10 cellular contexts compared by ENCODE assay signal in genomic region chr16:8935989-8936388, GRCh38. TPM values are rescaled to one million over a fixed set of nuclear protein-coding genes. Genes with fewer than 3 reads are reported as not detected.
DNase-seq lines count a peak whose midpoint lies in the region; ATAC-seq and TF ChIP-seq lines count a peak whose summit lies in the region.
"Had no signal": no experiment of that assay in that cellular context is flagged by ENCODE, and none has a peak within 500 bp of the region (broad histone marks: within the 10 kb centered on the region; RNA-seq: fewer than 3 reads in every experiment).

No MANE protein-coding gene starts in this region.

- DNase-seq in AG10803 (ENCODE audit: low read depth): no peak
- DNase-seq in effector CD8-positive, alpha-beta T cell (lab: John Stamatoyannopoulos, UW): peak; percentile 6
- DNase-seq in NCI-H1092 treated with DMSO at 0.1 percent for 48 hours (lab: John Stamatoyannopoulos, UW): no peak
- no peak for DNase-seq in COLO829 (ENCODE audit: low spot score)
- no peak for DNase-seq in dorsolateral prefrontal cortex
- DNase-seq in cortex of kidney (lab: John Stamatoyannopoulos, UW): no peak

- intact Hi-C loops in dorsolateral prefrontal cortex (cut with DNase I): no loop called here

- no peak overlapping the region for H3K27ac ChIP-seq in dorsolateral prefrontal cortex
- H3K27ac ChIP-seq: SJCRH30 had no signal

- no peak overlapping the region for H3K4me3 ChIP-seq in AG10803 (ENCODE audit: low read length)
- H3K4me3 ChIP-seq in dorsolateral prefrontal cortex: no peak overlapping the region
- H3K4me3 ChIP-seq: SJCRH30 had no signal

- ATAC-seq in GM18868 (IDR thresholded peaks at IDR 0.05; ENCODE audit: unreplicated experiment) (peak; percentile 13), HG03354 (IDR thresholded peaks at IDR 0.05; ENCODE audit: poor library complexity, severe bottlenecking, unreplicated experiment) (peak; percentile 53)

- TF ChIP-seq CTCF in AG10803 (conservative IDR thresholded peaks at IDR 0.05; ENCODE audit: low read length) (peak; percentile 19), dorsolateral prefrontal cortex (IDR thresholded peaks at IDR 0.05 in 54 of 56, conservative IDR thresholded peaks at IDR 0.05 in 2 of 56; ENCODE audit: low read depth in 1 of 56, partially characterized antibody in 56 of 56) (peak in 2 of 56 donors; percentile 5 to 12)

- H3K27me3 ChIP-seq in dorsolateral prefrontal cortex: no peaks in the 10 kb centered on the region
- H3K27me3 ChIP-seq: SJCRH30 had no signal

RNA-seq across cellular contexts. Expression of gene USP7, which starts 27.7 kb away (rescaled TPM):
- 100 to 1,000 TPM in 104 of 120 experiments, 10 to 100 TPM in 16; 82.3 to 157 (median 115) TPM for total RNA-seq in dorsolateral prefrontal cortex

RNA-seq across cellular contexts. Expression of gene LITAFD, which starts 53.8 kb away (rescaled TPM):
- 1 to 10 TPM in 1 of 120 experiments, under 1 TPM in 5, not detected in 114; 0.43 to 1.6 (median 0.72) TPM for total RNA-seq in dorsolateral prefrontal cortex
- total RNA-seq: fibroblast of lung, SJCRH30 had no signal
